In genomic region chr7:139505563-139505962, GRCh38 we compare ENCODE assay signal across 12 cellular contexts. TPM values are rescaled to one million over a fixed set of nuclear protein-coding genes. Genes with fewer than 3 reads are reported as not detected.
A peak's percentile ranks its signal among the peaks of the same experiment; 100 is the strongest.
DNase-seq lines count a peak whose midpoint lies in the region; ATAC-seq, FAIRE-seq and TF ChIP-seq lines count a peak whose summit lies in the region.
"Had no signal": no experiment of that assay in that cellular context is flagged by ENCODE, and none has a peak within 500 bp of the region (broad histone marks: within the 10 kb centered on the region; RNA-seq: fewer than 3 reads in every experiment).

No MANE protein-coding gene starts in this region.

- no peaks in the 10 kb centered on the region for H3K4me1 ChIP-seq in foreskin keratinocyte

- peak; percentile 38 for DNase-seq in RPMI8226
- no peak for DNase-seq in foreskin keratinocyte
- no peak for DNase-seq in cerebellum (ENCODE audit: low spot score)
- no peak for DNase-seq in GM12892 (ENCODE audit: insufficient read length)
- no peak for DNase-seq in AG08396 (ENCODE audit: low spot score)
- no peak for DNase-seq in NCI-H1694 treated with DMSO at 0.1 percent for 48 hours (lab: John Stamatoyannopoulos, UW)
- DNase-seq: activated T-cell treated with anti-CD3 and anti-CD28 coated beads, Interleukin-2, amount 50 U/mL, for 24 hours; Right ventricle myocardium superior had no signal

- TF ChIP-seq POLR2A in GM12892 (IDR thresholded peaks at IDR 0.05; ENCODE audit: low read depth, low read length), result no peak

- ATAC-seq in foreskin keratinocyte, result no peak

- no peak for FAIRE-seq in GM12892 (lab: Jason Lieb, UNC)

- TF ChIP-seq CTCF in C4-2B (conservative IDR thresholded peaks at IDR 0.05) (peak; percentile 54), GM12872 (IDR thresholded peaks at IDR 0.05; ENCODE audit: insufficient read depth, low read depth, low read length) (peak; percentile 57), foreskin keratinocyte (conservative IDR thresholded peaks at IDR 0.05) (peak; percentile 53)

- H3K27ac ChIP-seq in C4-2B (no peak overlapping the region), foreskin keratinocyte (no peak overlapping the region)

- H3K27me3 ChIP-seq in foreskin keratinocyte, result no peaks in the 10 kb centered on the region

RNA-seq across cellular contexts. Expression of gene CLEC2L, which starts 17.9 kb away (rescaled TPM):
- total RNA-seq in foreskin keratinocyte (not detected in 2 replicates), cerebellum (3.8 TPM)
- not detected in 2 replicates for polyA plus RNA-seq in foreskin keratinocyte
- not detected for polyA plus RNA-seq in GM12892 (2012; ENCODE audit: missing spikeins)
- total RNA-seq: mesenteric fat pad had no signal

RNA-seq across cellular contexts. Expression of gene KLRG2, which starts 22.1 kb away (rescaled TPM):
- total RNA-seq in foreskin keratinocyte (1.0 and 1.2 TPM in 2 replicates), cerebellum (not detected)
- polyA plus RNA-seq in foreskin keratinocyte, result 0.68 and 0.72 TPM in 2 replicates
- polyA plus RNA-seq in GM12892 (2012; ENCODE audit: missing spikeins), result not detected
- total RNA-seq: mesenteric fat pad, Right ventricle myocardium superior, urinary bladder had no signal
